ENCODE assay signal across 18 cellular contexts in the genomic region with DNA sequence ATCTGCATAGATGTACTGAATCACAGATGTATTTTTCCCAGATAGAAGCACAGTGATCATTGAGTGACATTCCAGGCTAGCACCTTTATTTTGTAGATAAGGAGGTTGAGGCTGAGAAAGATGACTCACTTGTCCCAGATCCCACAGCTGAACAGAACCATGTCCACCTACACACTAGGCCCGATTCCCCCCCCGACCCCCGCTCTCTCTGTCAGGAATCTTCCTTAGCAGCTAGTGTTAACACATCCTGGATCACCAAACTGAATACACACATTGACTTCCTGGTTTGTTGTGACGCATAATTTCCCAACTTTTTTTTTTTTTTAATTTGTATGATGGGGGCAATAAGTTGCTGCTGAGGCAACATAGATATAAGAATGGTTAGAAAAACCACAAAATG. TPM values are rescaled to one million over a fixed set of nuclear protein-coding genes. Genes with fewer than 3 reads are reported as not detected.
A peak's percentile ranks its signal among the peaks of the same experiment; 100 is the strongest.
DNase-seq lines count a peak whose midpoint lies in the region; ATAC-seq, FAIRE-seq and TF ChIP-seq lines count a peak whose summit lies in the region.
"Had no signal": no experiment of that assay in that cellular context is flagged by ENCODE, and none has a peak within 500 bp of the region (broad histone marks: within the 10 kb centered on the region; RNA-seq: fewer than 3 reads in every experiment).

No MANE protein-coding gene starts in this region.

- H3K36me3 ChIP-seq in heart right ventricle (no peaks in the 10 kb centered on the region), endothelial cell of umbilical vein (ENCODE audit: control insufficient read depth in 2 of 2, extremely low read depth in 1 of 2, insufficient read depth in 2 of 2, low read length in 2 of 2) (no peaks in the 10 kb centered on the region)
- H3K36me3 ChIP-seq: brain microvascular endothelial cell had no signal

- H3K79me2 ChIP-seq in endothelial cell of umbilical vein (ENCODE audit: control insufficient read depth, insufficient read depth, low read length), result no peaks in the 10 kb centered on the region

- H3K4me3 ChIP-seq in heart right ventricle, result no peak overlapping the region
- no peak overlapping the region for H3K4me3 ChIP-seq in endothelial cell of umbilical vein (replicated peaks in 1 of 3; ENCODE audit: insufficient read depth in 1 of 3, low read depth in 1 of 3, low read length in 3 of 3)
- H3K4me3 ChIP-seq: skin epidermis had no signal

- H3K27ac ChIP-seq in heart right ventricle (peak overlapping the region in 8 of 10 donors; percentile 8 to 93 (median 61)), endothelial cell of umbilical vein (ENCODE audit: insufficient read depth, low read depth, low read length) (no peak overlapping the region)
- H3K27ac ChIP-seq: brain microvascular endothelial cell, foreskin keratinocyte had no signal

- no peaks in the 10 kb centered on the region for H3K9me3 Mint-ChIP-seq in stimulated activated naive CD8-positive, alpha-beta T cell treated with anti-CD3 and anti-CD28 coated beads, Interleukin-15, amount 100 ng/mL, for 72 hours
- no peaks in the 10 kb centered on the region for H3K9me3 Mint-ChIP-seq in activated naive CD4-positive, alpha-beta T cell treated with anti-CD3 and anti-CD28 coated beads, Interleukin-2, amount 10 ng/mL, durations not matched to agents 7 days and 5 days

- H4K20me1 ChIP-seq in endothelial cell of umbilical vein (replicated peaks; ENCODE audit: control insufficient read depth, extremely low read depth, insufficient read depth, low read length), result no peaks in the 10 kb centered on the region

- DNase-seq in heart right ventricle (no peak), Right ventricle myocardium inferior (ENCODE audit: missing footprints) (no peak), SIG-M5 (lab: John Stamatoyannopoulos, UW) (peak; percentile 9), endothelial cell of umbilical vein (ENCODE audit: low read depth, low spot score) (peak; percentile 29), NCI-H2196 (lab: John Stamatoyannopoulos, UW; ENCODE audit: unreplicated experiment) (no peak), HK-2 (ENCODE audit: unreplicated experiment) (no peak)
- no peak for DNase-seq in stimulated activated naive CD8-positive, alpha-beta T cell treated with anti-CD3 and anti-CD28 coated beads, Interleukin-15, amount 100 ng/mL, for 72 hours
- no peak for DNase-seq in activated naive CD4-positive, alpha-beta T cell treated with anti-CD3 and anti-CD28 coated beads, Interleukin-2, amount 10 ng/mL, durations not matched to agents 7 days and 5 days
- DNase-seq: activated CD4-positive, alpha-beta T cell treated with anti-CD3 and anti-CD28 coated beads, Interleukin-2, amount 50 U/mL, for 4 hours; activated effector memory CD4-positive, alpha-beta T cell treated with Interleukin-2 at 50 U/mL for 16 hours; brain microvascular endothelial cell; Calu3; effector CD4-positive, alpha-beta T cell; foreskin keratinocyte; NCI-H1694; NCI-H510A treated with DMSO at 0.1 percent for 48 hours had no signal

- H2AFZ ChIP-seq in endothelial cell of umbilical vein (ENCODE audit: low read depth, low read length), result no peak overlapping the region

- H3K4me1 Mint-ChIP-seq in stimulated activated naive CD8-positive, alpha-beta T cell treated with anti-CD3 and anti-CD28 coated beads, Interleukin-15, amount 100 ng/mL, for 72 hours, result peaks cover 74% of the 10 kb centered on the region
- peaks cover 43% of the 10 kb centered on the region for H3K4me1 Mint-ChIP-seq in activated naive CD4-positive, alpha-beta T cell treated with anti-CD3 and anti-CD28 coated beads, Interleukin-2, amount 10 ng/mL, durations not matched to agents 7 days and 5 days

- H3K9me3 ChIP-seq in heart right ventricle, result no peaks in the 10 kb centered on the region
- no peaks in the 10 kb centered on the region for H3K9me3 ChIP-seq in endothelial cell of umbilical vein (replicated peaks; ENCODE audit: control insufficient read depth, insufficient read depth, low read length)

- H3K27me3 ChIP-seq in heart right ventricle (peaks cover 0 to 3% (median 0%) of the 10 kb centered on the region in 7 donors), endothelial cell of umbilical vein (ENCODE audit: control insufficient read depth in 2 of 2, insufficient read depth in 2 of 2, low read length in 2 of 2) (peaks cover 25 to 34% of the 10 kb centered on the region in 2 experiments)

- CTCF ChIA-PET in endothelial cell of umbilical vein (lab: Charles Lee), result no interaction called here
- CTCF ChIA-PET in activated naive CD4-positive, alpha-beta T cell treated with anti-CD3 and anti-CD28 coated beads, Interleukin-2, amount 10 ng/mL, durations not matched to agents 7 days and 5 days (lab: Charles Lee), result no interaction called here

- WGBS in heart right ventricle, 2 donors, result 28 to 33% methylated on average over 3 to 4 of the region's 4 CpGs

- BruUV-seq in endothelial cell of umbilical vein (replicated peaks; lab: Mats Ljungman, UMichigan), result no TSS peak

- peak overlapping the region in 1 of 2 donors; percentile 70 for H3K27ac Mint-ChIP-seq in stimulated activated naive CD8-positive, alpha-beta T cell treated with anti-CD3 and anti-CD28 coated beads, Interleukin-15, amount 100 ng/mL, for 72 hours
- H3K27ac Mint-ChIP-seq in activated naive CD4-positive, alpha-beta T cell treated with anti-CD3 and anti-CD28 coated beads, Interleukin-2, amount 10 ng/mL, durations not matched to agents 7 days and 5 days, result no peak overlapping the region

- no peaks in the 10 kb centered on the region for H3K27me3 Mint-ChIP-seq in stimulated activated naive CD8-positive, alpha-beta T cell treated with anti-CD3 and anti-CD28 coated beads, Interleukin-15, amount 100 ng/mL, for 72 hours
- H3K27me3 Mint-ChIP-seq in activated naive CD4-positive, alpha-beta T cell treated with anti-CD3 and anti-CD28 coated beads, Interleukin-2, amount 10 ng/mL, durations not matched to agents 7 days and 5 days, result no peaks in the 10 kb centered on the region

- H3K9ac ChIP-seq in endothelial cell of umbilical vein (replicated peaks; ENCODE audit: extremely low read depth, insufficient read depth, low read length), result no peak overlapping the region

- TF ChIP-seq CTCF in heart right ventricle (IDR thresholded peaks at IDR 0.05) (no peak), endothelial cell of umbilical vein (IDR thresholded peaks at IDR 0.05; ENCODE audit: extremely low read depth in 1 of 2, insufficient read depth in 1 of 2, low read depth in 1 of 2, low read length in 2 of 2) (no peak)

- no peak for TF ChIP-seq POLR2A in endothelial cell of umbilical vein (IDR thresholded peaks at IDR 0.05; ENCODE audit: low read depth, low read length)

- peak in 1 of 8 donors; percentile 27 for ATAC-seq in heart right ventricle
- ATAC-seq in Right ventricle myocardium inferior, result no peak
- ATAC-seq in stimulated activated naive CD8-positive, alpha-beta T cell treated with anti-CD3 and anti-CD28 coated beads, Interleukin-15, amount 100 ng/mL, for 72 hours, result no peak
- ATAC-seq: foreskin keratinocyte had no signal

- dilution Hi-C loops in endothelial cell of umbilical vein (cut with MboI; ENCODE audit: extremely low pct_ligation_motif_present, low sequenced_read_pairs), result no loop called here

- H3K9me1 ChIP-seq in endothelial cell of umbilical vein (replicated peaks; ENCODE audit: control insufficient read depth, extremely low read depth, insufficient read depth, low read length), result no peaks in the 10 kb centered on the region

- no peak overlapping the region for H3K4me2 ChIP-seq in endothelial cell of umbilical vein (ENCODE audit: insufficient read depth, low read length)

- H3K4me3 Mint-ChIP-seq in stimulated activated naive CD8-positive, alpha-beta T cell treated with anti-CD3 and anti-CD28 coated beads, Interleukin-15, amount 100 ng/mL, for 72 hours, result peak overlapping the region; percentile 13 to 67
- no peak overlapping the region for H3K4me3 Mint-ChIP-seq in activated naive CD4-positive, alpha-beta T cell treated with anti-CD3 and anti-CD28 coated beads, Interleukin-2, amount 10 ng/mL, durations not matched to agents 7 days and 5 days

- no peak for FAIRE-seq in endothelial cell of umbilical vein (lab: Jason Lieb, UNC)
- FAIRE-seq: H54 had no signal

- POLR2A ChIA-PET in endothelial cell of umbilical vein (lab: Charles Lee), result no interaction called here

- peaks cover 38% of the 10 kb centered on the region for H3K36me3 Mint-ChIP-seq in activated naive CD4-positive, alpha-beta T cell treated with anti-CD3 and anti-CD28 coated beads, Interleukin-2, amount 10 ng/mL, durations not matched to agents 7 days and 5 days

- H3K4me1 ChIP-seq in heart right ventricle (peaks cover 4 to 73% (median 44%) of the 10 kb centered on the region in 9 donors), endothelial cell of umbilical vein (ENCODE audit: control insufficient read depth, extremely low read depth, insufficient read depth, low read length) (peaks cover 23% of the 10 kb centered on the region)

- intact Hi-C loops in heart right ventricle (cut with DNase I), result loop anchor here in 8 of 10 donors (2.0 to 10.0 kb wide), 10 partner anchors 58 to 738 kb away; no protein-coding TSS in a partner anchor
- intact Hi-C loops in Right ventricle myocardium inferior (cut with DNase I), result loop anchor here (5.0 kb wide), 1 partner anchor 198 kb away; no protein-coding TSS in a partner anchor
- intact Hi-C loops in endothelial cell of umbilical vein (cut with micrococcal nuclease), result loop anchor here (5.0 kb wide), 1 partner anchor 823 kb away; a partner anchor contains a TSS

TF ChIP-seq in endothelial cell of umbilical vein, 7 proteins besides CTCF, POLR2A, EP300 and RAD21 (continues in another document):
- no peak for TF ChIP-seq MYC (IDR thresholded peaks at IDR 0.05; ENCODE audit: low read depth, low read length)
- no peak for TF ChIP-seq FOS (IDR thresholded peaks at IDR 0.05; ENCODE audit: borderline replicate concordance, insufficient read depth, low read length)
- TF ChIP-seq EZH2 (IDR thresholded peaks at IDR 0.05; ENCODE audit: borderline replicate concordance, low read depth, low read length, severe bottlenecking), result no peak
- no peak for TF ChIP-seq GATA2 (IDR thresholded peaks at IDR 0.05; ENCODE audit: insufficient read depth, insufficient read length, low read depth, low read length)

RNA-seq across cellular contexts. Expression of a gene that starts 5.2 kb away (rescaled TPM):
- total RNA-seq in heart right ventricle, result 10 to 100 TPM in 6 of 10 donors, 1 to 10 TPM in 4; 7.3 to 14.2 (median 10.7) TPM
- polyA plus RNA-seq in heart right ventricle, result 1 to 10 TPM; 4.1 to 4.2 TPM
- total RNA-seq in Right ventricle myocardium inferior, result 9.6 TPM
- 0.44 and 0.64 TPM in 2 replicates for total RNA-seq in endothelial cell of umbilical vein
- polyA plus RNA-seq in endothelial cell of umbilical vein, result 0.08 and 0.14 TPM in 2 replicates
- polyA plus RNA-seq in endothelial cell of umbilical vein (2011; cell fraction: cytosol; rRNA removed), result 0.08 TPM in 2 replicates
- 0.47 and 0.56 TPM in 2 replicates for polyA plus RNA-seq in endothelial cell of umbilical vein (2011; cell fraction: nucleus; rRNA removed)
- polyA plus RNA-seq in endothelial cell of umbilical vein (2012), result 0.16 and 0.20 TPM in 2 replicates
- 0.74 and 1.6 TPM in 2 replicates for polyA minus RNA-seq in endothelial cell of umbilical vein
- 12.3 TPM for polyA minus RNA-seq in endothelial cell of umbilical vein (2011; cell fraction: cytosol; rRNA and poly(A)+ RNA removed)
- polyA minus RNA-seq in endothelial cell of umbilical vein (2011; cell fraction: nucleus; rRNA and poly(A)+ RNA removed), result 1.3 and 1.6 TPM in 2 replicates

Comparison
In these comparisons a context has a peak if more than half of its experiments do, and no peak if none do; other contexts are left out.
1. DNase-seq: peak in SIG-M5 (single experiment) and endothelial cell of umbilical vein (single experiment); none in heart right ventricle (0 of 2), Right ventricle myocardium inferior (single experiment), stimulated activated naive CD8-positive, alpha-beta T cell treated with anti-CD3 and anti-CD28 coated beads, Interleukin-15, amount 100 ng/mL, for 72 hours (0 of 2), NCI-H2196 (single experiment), activated naive CD4-positive, alpha-beta T cell treated with anti-CD3 and anti-CD28 coated beads, Interleukin-2, amount 10 ng/mL, durations not matched to agents 7 days and 5 days (single experiment) and HK-2 (single experiment).